ENCODE assay signal across 12 cellular contexts in genomic region chr1:8540266-8540926, GRCh38.
DNase-seq lines count a peak whose midpoint lies in the region; ATAC-seq and TF ChIP-seq lines count a peak whose summit lies in the region.
"Had no signal": no experiment of that assay in that cellular context is flagged by ENCODE, and none has a peak within 500 bp of the region (broad histone marks: within the 10 kb centered on the region; RNA-seq: fewer than 3 reads in every experiment).

No MANE protein-coding gene starts in this region.

- no peak overlapping the region for H2AFZ ChIP-seq in neural progenitor cell (replicated peaks)

- H3K4me3 ChIP-seq in A673 (ENCODE audit: low read depth, low read length, poor library complexity, severe bottlenecking): no peak overlapping the region
- no peak overlapping the region for H3K4me3 ChIP-seq in lung
- H3K4me3 ChIP-seq in neural progenitor cell: no peak overlapping the region
- H3K4me3 ChIP-seq: mucosa of descending colon had no signal

- H3F3A ChIP-seq in neural progenitor cell (ENCODE audit: low read depth): no peaks in the 10 kb centered on the region

- WGBS in lung, 2 donors: 61 to 65% methylated on average over 3 of the region's 3 CpGs

- BruUV-seq in A673 (replicated peaks; lab: Mats Ljungman, UMichigan) (no TSS peak), MCF 10A (replicated peaks; lab: Mats Ljungman, UMichigan) (TSS peak; percentile 95)

- H4K20me1 ChIP-seq in neural progenitor cell (ENCODE audit: low read depth): peaks cover 6% of the 10 kb centered on the region

- H3K27ac Mint-ChIP-seq in HFFc6 (peak overlapping the region; percentile 80), MCF 10A (ENCODE audit: low read depth, unreplicated experiment) (peak overlapping the region; percentile 99), neural progenitor cell (no peak overlapping the region)

- DNase-seq in A673 (ENCODE audit: low spot score): no peak
- DNase-seq in HFFc6: peak; percentile 76
- peak; percentile 64 for DNase-seq in MCF 10A (ENCODE audit: unreplicated experiment)
- no peak for DNase-seq in lung (ENCODE audit: low spot score)
- no peak for DNase-seq in neural progenitor cell (ENCODE audit: low spot score)
- DNase-seq in SHP77 (lab: John Stamatoyannopoulos, UW): no peak
- DNase-seq in stimulated activated CD4-positive, alpha-beta T cell treated with anti-CD3 and anti-CD28 coated beads, Interleukin-4, amount 100 ng/mL, for 24 hours: no peak
- no peak for DNase-seq in NCI-H345 (lab: John Stamatoyannopoulos, UW)
- DNase-seq: effector CD8-positive, alpha-beta T cell; Karpas-422; mucosa of descending colon; stimulated activated CD4-positive, alpha-beta T cell treated with anti-CD3 and anti-CD28 coated beads, Interleukin-4, amount 100 ng/mL, for 1 hour had no signal

- POLR2A ChIA-PET in A673 (lab: Charles Lee; ENCODE audit: low non-redundant PET) (no interaction called here), MCF 10A (lab: Yijun Ruan, JAX) (interaction anchor here (0.6 to 5.0 kb wide), 7 partner anchors 9 to 579 kb away, joined by 3 to 54 read pairs (median 4); no protein-coding TSS in a partner anchor)

- intact Hi-C loops in A673 (cut with micrococcal nuclease; ENCODE audit: unreplicated experiment) (no loop called here), MCF 10A (cut with micrococcal nuclease) (loop anchor here (1.0 kb wide), 1 partner anchor 43 kb away; no protein-coding TSS in a partner anchor)

- TF ChIP-seq CTCF in A673 (conservative IDR thresholded peaks at IDR 0.05; ENCODE audit: low read depth, low read length) (no peak), HFFc6 (IDR thresholded peaks at IDR 0.05) (no peak), MCF 10A (IDR thresholded peaks at IDR 0.05; ENCODE audit: unreplicated experiment) (no peak), lung (IDR thresholded peaks at IDR 0.05; ENCODE audit: control extremely low read depth, extremely low read depth) (no peak), neural progenitor cell (IDR thresholded peaks at IDR 0.05) (no peak)

- H3K79me2 ChIP-seq in neural progenitor cell (ENCODE audit: low read depth): peaks cover 53% of the 10 kb centered on the region

- peaks cover 4% of the 10 kb centered on the region for H3K9me3 ChIP-seq in A673 (ENCODE audit: low read depth, low read length, poor library complexity, severe bottlenecking)
- H3K9me3 ChIP-seq in lung (ENCODE audit: control insufficient read depth in 2 of 2, insufficient read depth in 1 of 2, low read length in 1 of 2): no peaks in the 10 kb centered on the region
- no peaks in the 10 kb centered on the region for H3K9me3 ChIP-seq in neural progenitor cell (ENCODE audit: low read depth)
- H3K9me3 ChIP-seq: mucosa of descending colon had no signal

- H3K36me3 Mint-ChIP-seq in HFFc6 (ENCODE audit: low read depth): peaks cover 17% of the 10 kb centered on the region
- peaks cover 16% of the 10 kb centered on the region for H3K36me3 Mint-ChIP-seq in MCF 10A (ENCODE audit: insufficient read depth, unreplicated experiment)
- peaks cover 32% of the 10 kb centered on the region for H3K36me3 Mint-ChIP-seq in neural progenitor cell

- peak; percentile 74 for ATAC-seq in lung (ENCODE audit: insufficient read depth, low FRiP score)
- ATAC-seq: mucosa of descending colon had no signal

- peak overlapping the region; percentile 43 for H3K27ac ChIP-seq in A673 (ENCODE audit: low read depth, low read length, poor library complexity, severe bottlenecking)
- no peak overlapping the region for H3K27ac ChIP-seq in lung (ENCODE audit: low read depth in 1 of 2, low read length in 1 of 2)
- H3K27ac ChIP-seq in neural progenitor cell: no peak overlapping the region

- no peaks in the 10 kb centered on the region for H3K27me3 ChIP-seq in A673 (replicated peaks; ENCODE audit: insufficient read depth, low read depth, low read length, poor library complexity)
- H3K27me3 ChIP-seq in lung (ENCODE audit: control insufficient read depth, insufficient read depth): no peaks in the 10 kb centered on the region
- H3K27me3 ChIP-seq in neural progenitor cell: no peaks in the 10 kb centered on the region

- no peak overlapping the region for H3K9ac ChIP-seq in neural progenitor cell

- H3K9me3 Mint-ChIP-seq in HFFc6 (no peaks in the 10 kb centered on the region), MCF 10A (ENCODE audit: unreplicated experiment) (no peaks in the 10 kb centered on the region), neural progenitor cell (peaks cover 12% of the 10 kb centered on the region)

- peaks cover 27% of the 10 kb centered on the region for H3K4me1 ChIP-seq in A673 (ENCODE audit: insufficient read depth, low read length, poor library complexity, severe bottlenecking)
- H3K4me1 ChIP-seq in lung (ENCODE audit: control insufficient read depth in 2 of 2, insufficient read depth in 2 of 2, low read length in 2 of 2): peaks cover 0 to 3% of the 10 kb centered on the region in 2 donors
- H3K4me1 ChIP-seq in neural progenitor cell: no peaks in the 10 kb centered on the region

- peak overlapping the region; percentile 11; the same call in 1 of the 2 replicates for H3K4me3 Mint-ChIP-seq in HFFc6
- peak overlapping the region; percentile 51 for H3K4me3 Mint-ChIP-seq in MCF 10A (ENCODE audit: unreplicated experiment)
- no peak overlapping the region for H3K4me3 Mint-ChIP-seq in neural progenitor cell

- CTCF ChIA-PET in A673 (lab: Charles Lee): no interaction called here
- CTCF ChIA-PET in MCF 10A (lab: Yijun Ruan, JAX): interaction anchor here (1.3 kb wide), 1 partner anchor 14 kb away, joined by 3 read pairs; no protein-coding TSS in a partner anchor

- no peak overlapping the region for H3K4me2 ChIP-seq in neural progenitor cell

- H3K27me3 Mint-ChIP-seq in HFFc6 (ENCODE audit: insufficient read depth): no peaks in the 10 kb centered on the region
- H3K27me3 Mint-ChIP-seq in MCF 10A (ENCODE audit: insufficient read depth, unreplicated experiment): no peaks in the 10 kb centered on the region
- H3K27me3 Mint-ChIP-seq in neural progenitor cell (ENCODE audit: insufficient read depth, low read depth): peaks cover 2% of the 10 kb centered on the region

- H3K36me3 ChIP-seq in A673 (ENCODE audit: insufficient read depth, low read length, poor library complexity, severe bottlenecking) (peaks cover 29% of the 10 kb centered on the region), lung (ENCODE audit: control insufficient read depth in 2 of 2, insufficient read depth in 2 of 2, low read length in 2 of 2) (peaks cover 0 to 1% of the 10 kb centered on the region in 2 donors), neural progenitor cell (peaks cover 5% of the 10 kb centered on the region)

- H3K4me1 Mint-ChIP-seq in HFFc6 (ENCODE audit: low read depth) (peaks cover 28% of the 10 kb centered on the region), MCF 10A (ENCODE audit: insufficient read depth, unreplicated experiment) (peaks cover 20% of the 10 kb centered on the region), neural progenitor cell (peaks cover 12% of the 10 kb centered on the region)

Comparison
In these comparisons a context has a peak if more than half of its experiments do, and no peak if none do; other contexts are left out.
1. DNase-seq: peak in HFFc6 (single experiment) and MCF 10A (single experiment); none in A673 (single experiment), lung (single experiment), neural progenitor cell (single experiment), SHP77 (0 of 2), stimulated activated CD4-positive, alpha-beta T cell treated with anti-CD3 and anti-CD28 coated beads, Interleukin-4, amount 100 ng/mL, for 24 hours (single experiment) and NCI-H345 (single experiment).